In genomic region chr2:241576293-241576654, GRCh38 we compare ENCODE assay signal across 30 cellular contexts. TPM values are rescaled to one million over a fixed set of nuclear protein-coding genes. Genes with fewer than 3 reads are reported as not detected.
DNase-seq lines count a peak whose midpoint lies in the region; ATAC-seq, FAIRE-seq and TF ChIP-seq lines count a peak whose summit lies in the region.
"Had no signal": no experiment of that assay in that cellular context is flagged by ENCODE, and none has a peak within 500 bp of the region (broad histone marks: within the 10 kb centered on the region; RNA-seq: fewer than 3 reads in every experiment).

No MANE protein-coding gene starts in this region.

- H2AFZ ChIP-seq in H1 (ENCODE audit: low read length) = no peak overlapping the region

- H3K79me1 ChIP-seq in H1 (ENCODE audit: low read depth, low read length) = no peaks in the 10 kb centered on the region; the same call in none of the 2 replicates

- no peaks in the 10 kb centered on the region; the same call in 1 of the 2 replicates for H3K23me2 ChIP-seq in H1 (ENCODE audit: low read depth, low read length)

- H3K9ac ChIP-seq in H1 (replicated peaks in 1 of 4; ENCODE audit: extremely low read depth in 1 of 4, low read depth in 3 of 4, low read length in 3 of 4) = no peak overlapping the region

- no peaks in the 10 kb centered on the region for H4K20me1 ChIP-seq in H1 (replicated peaks in 1 of 2; ENCODE audit: control insufficient read depth in 1 of 2, insufficient read depth in 2 of 2, low read length in 2 of 2)

- FAIRE-seq in H1 (lab: Jason Lieb, UNC) = no peak
- FAIRE-seq: D721Med, urothelium cell line had no signal

- H3K14ac ChIP-seq in H1 (ENCODE audit: insufficient read length) = no peak overlapping the region

- no peak for TF ChIP-seq POLR2A in H1 (IDR thresholded peaks at IDR 0.05; ENCODE audit: control extremely low read depth in 1 of 2, low read depth in 2 of 2, low read length in 2 of 2)

- intact Hi-C loops in cardiac septum (cut with DNase I) (no loop called here), Right ventricle myocardium inferior (cut with DNase I) (no loop called here), mucosa of descending colon (cut with DNase I, micrococcal nuclease) (no loop called here), aorta (cut with DNase I) (no loop called here)

- no peak for ATAC-seq in Right ventricle myocardium inferior
- ATAC-seq in mucosa of descending colon = no peak
- no peak for ATAC-seq in aorta (ENCODE audit: low FRiP score)
- ATAC-seq in HG02840 (IDR thresholded peaks at IDR 0.05; ENCODE audit: low FRiP score, unreplicated experiment) = no peak
- no peak for ATAC-seq in activated T-cell treated with anti-CD3 and anti-CD28 coated beads, Interleukin-2, amount 50 U/mL, for 4 hours
- ATAC-seq: activated CD4-positive, alpha-beta T cell treated with anti-CD3 and anti-CD28 coated beads for 36 hours; activated CD8-positive, alpha-beta T cell treated with anti-CD3 and anti-CD28 coated beads for 36 hours; activated T-helper 17 cell treated with anti-CD3 and anti-CD28 coated beads, Interleukin-2, amount 50 U/mL, for 72 hours; naive thymus-derived CD8-positive, alpha-beta T cell; stimulated activated naive CD8-positive, alpha-beta T cell treated with anti-CD3 and anti-CD28 coated beads, Interleukin-15, Interleukin-2, amounts not matched to agents 100 U/mL and 50 U/mL, for 24 hours had no signal

- no peak overlapping the region for H4K91ac ChIP-seq in H1 (replicated peaks; ENCODE audit: insufficient read length, low read length)

- no peak overlapping the region for H3K23ac ChIP-seq in H1 (ENCODE audit: insufficient read length)

- H3K56ac ChIP-seq in H1 (replicated peaks; ENCODE audit: insufficient read length, low read depth, low read length) = no peak overlapping the region

- H3K36me3 ChIP-seq in H1 (ENCODE audit: control insufficient read depth in 2 of 4, insufficient read depth in 4 of 4, low read length in 3 of 4) (peaks cover 0 to 4% (median 2%) of the 10 kb centered on the region in 4 experiments; a peak in 2 of 8 replicates), mucosa of descending colon (ENCODE audit: low read depth) (peaks cover 3% of the 10 kb centered on the region), aorta (ENCODE audit: control insufficient read depth in 1 of 2, insufficient read depth in 2 of 2, low read length in 1 of 2) (no peaks in the 10 kb centered on the region)

- no peak overlapping the region for H2AK5ac ChIP-seq in H1 (ENCODE audit: low read depth, low read length)

- H2BK20ac ChIP-seq in H1 (ENCODE audit: low read length) = no peak overlapping the region

- no peak overlapping the region for H2BK120ac ChIP-seq in H1 (replicated peaks; ENCODE audit: low read depth, low read length)

- H3K4me1 ChIP-seq in H1 (replicated peaks in 1 of 4; ENCODE audit: control insufficient read depth in 3 of 4, insufficient read depth in 4 of 4, low read length in 3 of 4) = peaks cover 0 to 7% (median 0%) of the 10 kb centered on the region in 4 experiments; a peak in 1 of 7 replicates
- H3K4me1 ChIP-seq in mucosa of descending colon (ENCODE audit: low read depth) = no peaks in the 10 kb centered on the region
- H3K4me1 ChIP-seq in aorta (ENCODE audit: control insufficient read depth in 1 of 2, insufficient read depth in 2 of 2, low read length in 2 of 2) = no peaks in the 10 kb centered on the region
- H3K4me1 ChIP-seq: Peyer's patch had no signal

- H3K18ac ChIP-seq in H1 (ENCODE audit: extremely low read depth, low read length) = no peak overlapping the region

- POLR2A ChIA-PET in H1 (lab: Charles Lee; ENCODE audit: partially characterized antibody) = interaction anchor here (0.8 to 1.0 kb wide), 2 partner anchors 28 to 110 kb away, joined by 3 to 4 read pairs; no protein-coding TSS in a partner anchor

- TF ChIP-seq EP300 in H1 (IDR thresholded peaks at IDR 0.05; ENCODE audit: borderline replicate concordance in 1 of 2, low read depth in 2 of 2, low read length in 2 of 2) = no peak

- H3K4me2 ChIP-seq in H1 (ENCODE audit: insufficient read depth in 1 of 2, low read depth in 2 of 2, low read length in 2 of 2) = no peak overlapping the region

- H3K27me3 ChIP-seq in H1 (replicated peaks in 1 of 4; ENCODE audit: control insufficient read depth in 3 of 4, extremely low read depth in 1 of 4, insufficient read depth in 3 of 4, low read length in 3 of 4) (no peaks in the 10 kb centered on the region), aorta (ENCODE audit: control insufficient read depth in 1 of 2, insufficient read depth in 2 of 2, low read length in 1 of 2) (no peaks in the 10 kb centered on the region)
- H3K27me3 ChIP-seq: Peyer's patch had no signal

- H3K27me3 Mint-ChIP-seq in activated T-cell treated with anti-CD3 and anti-CD28 coated beads, Interleukin-2, amount 50 U/mL, for 4 hours (ENCODE audit: low read depth) = no peaks in the 10 kb centered on the region
- H3K27me3 Mint-ChIP-seq: activated CD4-positive, alpha-beta T cell treated with anti-CD3 and anti-CD28 coated beads for 36 hours; activated CD8-positive, alpha-beta T cell treated with anti-CD3 and anti-CD28 coated beads for 36 hours; activated naive CD4-positive, alpha-beta T cell treated with anti-CD3 and anti-CD28 coated beads, Interleukin-2, amount 50 U/mL, for 24 hours; activated T-helper 17 cell treated with anti-CD3 and anti-CD28 coated beads, Interleukin-2, amount 50 U/mL, for 72 hours; CD4-positive, CD25-positive, alpha-beta regulatory T cell; naive thymus-derived CD8-positive, alpha-beta T cell had no signal

- peaks cover 8% of the 10 kb centered on the region for H3K36me3 Mint-ChIP-seq in activated T-cell treated with anti-CD3 and anti-CD28 coated beads, Interleukin-2, amount 50 U/mL, for 4 hours (ENCODE audit: insufficient read depth)

- no peaks in the 10 kb centered on the region for H3K79me2 ChIP-seq in H1 (ENCODE audit: control insufficient read depth in 1 of 2, insufficient read depth in 2 of 2, low read length in 2 of 2)

- no peak overlapping the region for H3K4me3 Mint-ChIP-seq in activated T-cell treated with anti-CD3 and anti-CD28 coated beads, Interleukin-2, amount 50 U/mL, for 4 hours
- H3K4me3 Mint-ChIP-seq: activated CD4-positive, alpha-beta T cell treated with anti-CD3 and anti-CD28 coated beads for 36 hours; activated CD8-positive, alpha-beta T cell treated with anti-CD3 and anti-CD28 coated beads for 36 hours; activated naive CD4-positive, alpha-beta T cell treated with anti-CD3 and anti-CD28 coated beads, Interleukin-2, amount 50 U/mL, for 24 hours; activated T-helper 17 cell treated with anti-CD3 and anti-CD28 coated beads, Interleukin-2, amount 50 U/mL, for 72 hours; CD4-positive, CD25-positive, alpha-beta regulatory T cell; HFFc6; naive thymus-derived CD8-positive, alpha-beta T cell; T-helper 2 cell treated with Interferon-gamma antibody and Interleukin-4, amounts not matched to agents 5 μg/mL and 100 μg/mL, for 36 hours had no signal

- H3K4me3 ChIP-seq in H1 (ENCODE audit: extremely low read depth in 1 of 4, insufficient read depth in 2 of 4, low read depth in 3 of 4, low read length in 4 of 4) (no peak overlapping the region), mucosa of descending colon (no peak overlapping the region), aorta (ENCODE audit: low read length in 2 of 2) (no peak overlapping the region)
- H3K4me3 ChIP-seq: Peyer's patch, skin epidermis had no signal

- H2BK5ac ChIP-seq in H1 (ENCODE audit: low read depth, low read length) = no peak overlapping the region

- H3K9me3 ChIP-seq in H1 (ENCODE audit: insufficient read depth in 2 of 2, low read depth in 1 of 2, low read length in 1 of 2) = peaks cover 0 to 2% of the 10 kb centered on the region in 2 experiments; a peak in 1 of 4 replicates
- H3K9me3 ChIP-seq in mucosa of descending colon = no peaks in the 10 kb centered on the region
- H3K9me3 ChIP-seq in aorta (ENCODE audit: control insufficient read depth, low read length) = no peaks in the 10 kb centered on the region
- H3K9me3 ChIP-seq: Peyer's patch had no signal

- CTCF ChIA-PET in H1 (lab: Charles Lee; ENCODE audit: partially characterized antibody) = interaction anchor here (0.6 to 1.9 kb wide), 4 partner anchors 14 to 72 kb away, joined by 3 to 5 read pairs (median 4); no protein-coding TSS in a partner anchor

- H3K9me3 Mint-ChIP-seq in activated T-cell treated with anti-CD3 and anti-CD28 coated beads, Interleukin-2, amount 50 U/mL, for 4 hours = no peaks in the 10 kb centered on the region
- H3K9me3 Mint-ChIP-seq: activated CD8-positive, alpha-beta T cell treated with anti-CD3 and anti-CD28 coated beads for 36 hours; activated naive CD4-positive, alpha-beta T cell treated with anti-CD3 and anti-CD28 coated beads, Interleukin-2, amount 50 U/mL, for 24 hours; activated T-helper 17 cell treated with anti-CD3 and anti-CD28 coated beads, Interleukin-2, amount 50 U/mL, for 72 hours; CD4-positive, CD25-positive, alpha-beta regulatory T cell; naive thymus-derived CD8-positive, alpha-beta T cell; T-helper 2 cell treated with Interferon-gamma antibody and Interleukin-4, amounts not matched to agents 5 μg/mL and 100 μg/mL, for 36 hours had no signal

- no peak overlapping the region for H3K4ac ChIP-seq in H1 (replicated peaks; ENCODE audit: insufficient read length, low read depth, low read length)

- H3K27ac ChIP-seq in H1 (ENCODE audit: low read depth, low read length) = no peak overlapping the region
- H3K27ac ChIP-seq in aorta (ENCODE audit: low read depth in 1 of 2, low read length in 2 of 2) = no peak overlapping the region
- H3K27ac ChIP-seq: Peyer's patch, skin epidermis had no signal

- no peak overlapping the region for H2BK12ac ChIP-seq in H1 (ENCODE audit: low read depth, low read length)

- no peak overlapping the region for H4K5ac ChIP-seq in H1 (ENCODE audit: insufficient read length, low read depth, low read length)

- TF ChIP-seq CTCF in H1 (IDR thresholded peaks at IDR 0.05; ENCODE audit: control extremely low read depth in 1 of 3, insufficient read depth in 1 of 3, low read depth in 1 of 3, low read length in 3 of 3) (peak in 2 of 3 experiments; percentile 20 to 37; a peak in 2 of 4 replicates), mucosa of descending colon (IDR thresholded peaks at IDR 0.05) (no peak)

- no peak overlapping the region for H4K8ac ChIP-seq in H1 (ENCODE audit: extremely low read depth, insufficient read depth, low read length)

- H2BK15ac ChIP-seq in H1 (ENCODE audit: low read length) = no peak overlapping the region

- 0 out of 4 replicates have a peak, but pooled peaks of 1 of the 2 experiments have one; percentile 10 for TF ChIP-seq RAD21 in H1 (IDR thresholded peaks at IDR 0.05 in 1 of 2, conservative IDR thresholded peaks at IDR 0.05 in 1 of 2; ENCODE audit: low read depth in 2 of 2, low read length in 2 of 2)

- H3K4me1 Mint-ChIP-seq in activated T-cell treated with anti-CD3 and anti-CD28 coated beads, Interleukin-2, amount 50 U/mL, for 4 hours (ENCODE audit: low read depth) = no peaks in the 10 kb centered on the region
- H3K4me1 Mint-ChIP-seq: activated CD4-positive, alpha-beta T cell treated with anti-CD3 and anti-CD28 coated beads for 36 hours; activated naive CD4-positive, alpha-beta T cell treated with anti-CD3 and anti-CD28 coated beads, Interleukin-2, amount 50 U/mL, for 24 hours; activated T-helper 17 cell treated with anti-CD3 and anti-CD28 coated beads, Interleukin-2, amount 50 U/mL, for 72 hours; CD4-positive, CD25-positive, alpha-beta regulatory T cell had no signal

- WGBS in H1 (ENCODE audit: extremely low coverage in 1 of 2, insufficient coverage in 1 of 2, insufficient read length in 1 of 2, insufficient replicate concordance in 2 of 2, low coverage in 1 of 2, low lambda C conversion rate in 2 of 2, missing lambda C conversion rate in 1 of 2), 2 experiments = 87% methylated on average over 14 of the region's 14 CpGs; no CpG with 5 or more reads in 1 of the 2 experiments
- WGBS in aorta, 2 donors = 88 to 90% methylated on average over 14 of the region's 14 CpGs

- peak; percentile 70 for DNase-seq in cardiac septum (ENCODE audit: low spot score)
- no peak for DNase-seq in Right ventricle myocardium inferior (ENCODE audit: missing footprints)
- no peak for DNase-seq in H1 (ENCODE audit: low read depth in 1 of 2, low spot score in 2 of 2)
- DNase-seq in mucosa of descending colon = peak in 2 of 3 donors; percentile 22 to 34
- peak; percentile 12 to 68 for DNase-seq in aorta
- no peak for DNase-seq in GOT3 (lab: John Stamatoyannopoulos, UW)
- DNase-seq in activated T-cell treated with anti-CD3 and anti-CD28 coated beads, Interleukin-2, amount 50 U/mL, for 4 hours = no peak
- DNase-seq: activated CD4-positive, alpha-beta T cell treated with anti-CD3 and anti-CD28 coated beads for 36 hours; activated CD8-positive, alpha-beta T cell treated with anti-CD3 and anti-CD28 coated beads for 36 hours; CD4-positive, CD25-positive, alpha-beta regulatory T cell; cortex of kidney; DND-41; GF-D8; glutamatergic neuron; HFFc6; NCI-H1417 treated with DMSO at 0.1 percent for 48 hours; NCI-H2081 treated with DMSO at 0.1 percent for 48 hours; NCI-H345; nucleus accumbens; stimulated activated CD4-positive, alpha-beta T cell treated with anti-CD3 and anti-CD28 coated beads, Interleukin-1b, Interleukin-23, amount 100 ng/mL, for 48 hours; stimulated activated naive CD8-positive, alpha-beta T cell treated with anti-CD3 and anti-CD28 coated beads, Interleukin-15, Interleukin-2, amounts not matched to agents 100 U/mL and 50 U/mL, for 24 hours had no signal

RNA-seq across cellular contexts. Expression of gene BOK, which starts 17.7 kb away (rescaled TPM):
- total RNA-seq in cardiac septum = 4.5 TPM
- 4.5 TPM for total RNA-seq in Right ventricle myocardium inferior
- 33.7 and 34.7 TPM in 2 replicates for total RNA-seq in H1 (2021; fragmentation: NEBNext Ultra II Directional; extraction: Animal tissue kit (Norgen Biotek cat#: 25700))
- polyA plus RNA-seq in H1 (2011; rRNA removed) = 37.6 and 47.9 TPM in 2 replicates
- polyA plus RNA-seq in H1 (2011; cell fraction: cytosol; rRNA removed) = 33.5 TPM
- 50.2 TPM for polyA plus RNA-seq in H1 (2011; cell fraction: nucleus; rRNA removed)
- polyA plus RNA-seq in H1 (2012, experiment 1 of 2) = 18.3 to 27.4 TPM (median 25.2 TPM) in 4 replicates
- 30.5 TPM for polyA plus RNA-seq in H1 (2012, experiment 2 of 2)
- 25.1 TPM for polyA plus RNA-seq in H1 (2013, experiment 1 of 2)
- 24.1 TPM for polyA plus RNA-seq in H1 (2013, experiment 2 of 2)
- polyA minus RNA-seq in H1 (2011; rRNA and poly(A)+ RNA removed) = 14.2 and 14.4 TPM in 2 replicates
- 13.2 TPM for polyA minus RNA-seq in H1 (2011; cell fraction: cytosol; rRNA and poly(A)+ RNA removed)
- 12.3 TPM for polyA minus RNA-seq in H1 (2011; cell fraction: nucleus; rRNA and poly(A)+ RNA removed)
- total RNA-seq in mucosa of descending colon = 10 to 100 TPM in 1 of 3 donors, 1 to 10 TPM in 2; 6.7 to 25.5 (median 7.4) TPM
- total RNA-seq in aorta = 10 to 100 TPM in 1 of 2 donors, 1 to 10 TPM in 1; 6.3 to 11.6 TPM
- 1 to 10 TPM; 3.1 to 4.7 TPM for polyA plus RNA-seq in aorta
- total RNA-seq in activated T-cell treated with anti-CD3 and anti-CD28 coated beads, Interleukin-2, amount 50 U/mL, for 4 hours = under 1 TPM; 0.15 to 0.19 (median 0.16) TPM
- total RNA-seq: CD4-positive, CD25-positive, alpha-beta regulatory T cell; naive thymus-derived CD8-positive, alpha-beta T cell had no signal
- polyA plus RNA-seq: CD4-positive, CD25-positive, alpha-beta regulatory T cell had no signal

Comparison
In these comparisons a context has a peak if more than half of its experiments do, and no peak if none do; other contexts are left out.
1. DNase-seq: peak in cardiac septum (single experiment), mucosa of descending colon (2 of 3) and aorta (2 of 2); none in Right ventricle myocardium inferior (single experiment), H1 (0 of 2), GOT3 (single experiment) and activated T-cell treated with anti-CD3 and anti-CD28 coated beads, Interleukin-2, amount 50 U/mL, for 4 hours (single experiment).